ENCODE assay signal across 7 cellular contexts in the genomic region with DNA sequence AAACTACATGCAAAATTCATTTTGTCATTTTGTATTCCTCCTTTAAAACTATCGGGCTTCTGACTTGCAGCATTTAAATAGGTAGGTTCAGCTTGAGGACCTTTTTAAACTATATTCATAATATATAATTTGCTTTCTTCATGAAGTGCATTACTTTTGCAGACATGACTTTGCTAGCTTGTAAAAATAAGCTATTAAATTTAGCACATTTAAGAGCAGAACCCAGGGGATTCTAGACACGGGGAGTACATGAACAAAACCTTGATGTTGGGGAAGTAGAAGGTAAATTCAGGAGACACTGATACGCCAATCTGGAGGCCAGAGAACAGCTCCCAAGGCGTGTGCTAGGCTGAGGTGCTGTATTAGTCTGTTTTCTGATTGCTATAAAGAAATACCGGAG.
"Had no signal": no experiment of that assay in that cellular context is flagged by ENCODE, and none has a peak within 500 bp of the region (broad histone marks: within the 10 kb centered on the region; RNA-seq: fewer than 3 reads in every experiment).

No MANE protein-coding gene starts in this region.

- H3K9ac ChIP-seq: KMS-11 had no signal

- DNase-seq: IMR-90, KBM-7, KG1 had no signal

- H3K27ac ChIP-seq: HL-60, KMS-11 had no signal

- H3K4me2 ChIP-seq: KMS-11 had no signal

- ATAC-seq: HepG2 had no signal

- H3K4me3 ChIP-seq: K562 had no signal
